Comparison of ENCODE assay signal across 8 cellular contexts in genomic region chr2:199739413-199740110, GRCh38.
DNase-seq lines count a peak whose midpoint lies in the region; ATAC-seq, FAIRE-seq and TF ChIP-seq lines count a peak whose summit lies in the region.

No MANE protein-coding gene starts in this region.

- peaks cover 17% of the 10 kb centered on the region for H3K4me1 Mint-ChIP-seq in osteocyte (ENCODE audit: unreplicated experiment)

- H3K27ac ChIP-seq in Peyer's patch (no peak overlapping the region), thoracic aorta (no peak overlapping the region)

- H3K4me1 ChIP-seq in Peyer's patch: peaks cover 0 to 16% (median 0%) of the 10 kb centered on the region in 4 donors
- H3K4me1 ChIP-seq in thoracic aorta (ENCODE audit: control insufficient read depth in 1 of 2, low read depth in 2 of 2): peaks cover 0 to 6% of the 10 kb centered on the region in 2 donors

- DNase-seq in NCI-H2081 (lab: John Stamatoyannopoulos, UW): peak; percentile 37 to 54
- DNase-seq in NCI-H2081 treated with DMSO at 0.1 percent for 48 hours (lab: John Stamatoyannopoulos, UW): no peak
- DNase-seq in Peyer's patch: peak; percentile 47 to 90 (median 81)
- DNase-seq in activated T-helper 9 cell treated with anti-CD3 and anti-CD28 coated beads, Interleukin-2, amount 50 U/mL, for 16 hours (ENCODE audit: low read depth): peak; percentile 46
- DNase-seq in frontal cortex (ENCODE audit: low spot score in 2 of 2): peak; percentile 19 to 50
- no peak for DNase-seq in osteocyte (ENCODE audit: extremely low spot score, unreplicated experiment)
- peak; percentile 11 for DNase-seq in thoracic aorta (ENCODE audit: low spot score)

- H3K27me3 Mint-ChIP-seq in osteocyte (ENCODE audit: unreplicated experiment): peaks cover 50% of the 10 kb centered on the region

- no peaks in the 10 kb centered on the region for H3K27me3 ChIP-seq in Peyer's patch
- no peaks in the 10 kb centered on the region for H3K27me3 ChIP-seq in thoracic aorta (replicated peaks; ENCODE audit: insufficient read depth)

- no peaks in the 10 kb centered on the region for H3K9me3 Mint-ChIP-seq in osteocyte (ENCODE audit: unreplicated experiment)

- H3K9me3 ChIP-seq in Peyer's patch (no peaks in the 10 kb centered on the region), thoracic aorta (no peaks in the 10 kb centered on the region)

- H3K27ac Mint-ChIP-seq in osteocyte (ENCODE audit: unreplicated experiment): peak overlapping the region; percentile 51

- no peaks in the 10 kb centered on the region for H3K36me3 ChIP-seq in Peyer's patch
- no peaks in the 10 kb centered on the region for H3K36me3 ChIP-seq in thoracic aorta

- no peak for TF ChIP-seq POLR2A in Peyer's patch (IDR thresholded peaks at IDR 0.05)

- H3K4me3 ChIP-seq in Peyer's patch (peak overlapping the region in 2 of 4 donors; percentile 17 to 19), thoracic aorta (no peak overlapping the region)

- peak overlapping the region; percentile 58 for H3K4me3 Mint-ChIP-seq in osteocyte (ENCODE audit: unreplicated experiment)

- no peak for FAIRE-seq in frontal cortex (lab: Jason Lieb, UNC)

- H3K36me3 Mint-ChIP-seq in osteocyte (ENCODE audit: unreplicated experiment): no peaks in the 10 kb centered on the region

- peak; percentile 65 for ATAC-seq in HG03354 (IDR thresholded peaks at IDR 0.05; ENCODE audit: poor library complexity, severe bottlenecking, unreplicated experiment)
- no peak for ATAC-seq in thoracic aorta (ENCODE audit: insufficient number of reproducible peaks, low FRiP score, low read depth)

- peak; percentile 56 to 91 (median 80) for TF ChIP-seq CTCF in Peyer's patch (IDR thresholded peaks at IDR 0.05)
- peak; percentile 97 for TF ChIP-seq CTCF in osteocyte (IDR thresholded peaks at IDR 0.05)
- peak; percentile 87 for TF ChIP-seq CTCF in thoracic aorta (IDR thresholded peaks at IDR 0.05)

Comparison
In these comparisons a context has a peak if more than half of its experiments do, and no peak if none do; other contexts are left out.
1. DNase-seq: peak in NCI-H2081 (2 of 2), Peyer's patch (3 of 3), activated T-helper 9 cell treated with anti-CD3 and anti-CD28 coated beads, Interleukin-2, amount 50 U/mL, for 16 hours (single experiment), frontal cortex (2 of 2) and thoracic aorta (single experiment); none in NCI-H2081 treated with DMSO at 0.1 percent for 48 hours (single experiment) and osteocyte (single experiment).
2. Peak in every context shown above with its lines, with median percentiles within 50 percentile points of each other: CTCF ChIP-seq.